Comparison of ENCODE assay signal across 9 cellular contexts in the genomic region with DNA sequence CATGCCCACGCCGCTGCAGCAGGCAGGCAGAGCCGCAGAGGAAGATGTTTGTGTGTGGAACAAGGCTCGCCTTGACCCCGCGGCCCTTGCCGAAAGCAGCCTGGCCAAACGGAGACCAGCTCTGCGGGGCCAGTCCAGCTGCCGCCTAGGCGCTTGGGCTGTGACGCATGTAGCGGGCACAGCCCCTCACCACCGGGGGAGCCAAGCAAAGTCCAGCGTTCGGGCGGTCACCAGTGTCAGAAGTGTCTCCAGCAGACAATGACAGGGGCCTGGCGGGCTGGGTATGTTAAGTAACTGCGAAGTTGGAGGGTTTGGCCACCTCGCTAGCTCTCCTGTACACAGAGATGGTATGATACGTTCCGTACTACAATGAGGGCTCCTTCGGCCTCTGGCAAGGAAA. TPM values are rescaled to one million over a fixed set of nuclear protein-coding genes. Genes with fewer than 3 reads are reported as not detected.
DNase-seq lines count a peak whose midpoint lies in the region; ATAC-seq and TF ChIP-seq lines count a peak whose summit lies in the region.
"Had no signal": no experiment of that assay in that cellular context is flagged by ENCODE, and none has a peak within 500 bp of the region (broad histone marks: within the 10 kb centered on the region; RNA-seq: fewer than 3 reads in every experiment).

No MANE protein-coding gene starts in this region.

- H3K4me1 ChIP-seq in CD8-positive, alpha-beta memory T cell (ENCODE audit: insufficient read depth, low read length), result peaks cover 7% of the 10 kb centered on the region

- CTCF ChIA-PET in CD8-positive, alpha-beta memory T cell (lab: Charles Lee), result no interaction called here

- H3K27me3 ChIP-seq in CD8-positive, alpha-beta memory T cell (ENCODE audit: insufficient read depth, low read length, poor library complexity, severe bottlenecking), result no peaks in the 10 kb centered on the region

- peak overlapping the region; percentile 41 for H3K4me3 ChIP-seq in CD8-positive, alpha-beta memory T cell (ENCODE audit: low read length)
- H3K4me3 ChIP-seq in fibroblast of mammary gland (ENCODE audit: control insufficient read depth, low read depth, low read length), result peak overlapping the region; percentile 54

- H3K4me1 Mint-ChIP-seq in CD8-positive, alpha-beta memory T cell, result peaks cover 6 to 34% (median 16%) of the 10 kb centered on the region in 3 donors
- peaks cover 19% of the 10 kb centered on the region for H3K4me1 Mint-ChIP-seq in osteocyte (ENCODE audit: unreplicated experiment)

- peaks cover 0 to 3% (median 0%) of the 10 kb centered on the region in 3 donors for H3K36me3 Mint-ChIP-seq in CD8-positive, alpha-beta memory T cell
- H3K36me3 Mint-ChIP-seq in osteocyte (ENCODE audit: unreplicated experiment), result no peaks in the 10 kb centered on the region

- H3K9me3 ChIP-seq in CD8-positive, alpha-beta memory T cell (ENCODE audit: low read length), result no peaks in the 10 kb centered on the region

- POLR2A ChIA-PET in CD8-positive, alpha-beta memory T cell (lab: Charles Lee), result no interaction called here

- H3K27ac ChIP-seq in CD8-positive, alpha-beta memory T cell (ENCODE audit: low read depth, low read length), result no peak overlapping the region

- peaks cover 0 to 4% of the 10 kb centered on the region in 2 donors for H3K27me3 Mint-ChIP-seq in CD8-positive, alpha-beta memory T cell
- no peaks in the 10 kb centered on the region for H3K27me3 Mint-ChIP-seq in osteocyte (ENCODE audit: unreplicated experiment)

- peak overlapping the region in 3 of 8 donors; percentile 3 to 78 (median 17) for H3K27ac Mint-ChIP-seq in CD8-positive, alpha-beta memory T cell
- H3K27ac Mint-ChIP-seq in osteocyte (ENCODE audit: unreplicated experiment), result peak overlapping the region; percentile 70

- TF ChIP-seq CTCF in fibroblast of mammary gland (conservative IDR thresholded peaks at IDR 0.05; ENCODE audit: control insufficient read depth, insufficient read depth, low read depth, low read length) (no peak), osteocyte (IDR thresholded peaks at IDR 0.05) (no peak)

- no peaks in the 10 kb centered on the region for H3K36me3 ChIP-seq in CD8-positive, alpha-beta memory T cell (ENCODE audit: insufficient read depth, low read length)

- no peaks in the 10 kb centered on the region for H3K9me3 Mint-ChIP-seq in CD8-positive, alpha-beta memory T cell
- H3K9me3 Mint-ChIP-seq in osteocyte (ENCODE audit: unreplicated experiment), result no peaks in the 10 kb centered on the region

- no peak for ATAC-seq in HG02588 (IDR thresholded peaks at IDR 0.05; ENCODE audit: unreplicated experiment)

- H3K4me3 Mint-ChIP-seq in CD8-positive, alpha-beta memory T cell, result peak overlapping the region; percentile 67 to 84 (median 78)
- H3K4me3 Mint-ChIP-seq in osteocyte (ENCODE audit: unreplicated experiment), result peak overlapping the region; percentile 75

- no peak for DNase-seq in CD8-positive, alpha-beta memory T cell
- DNase-seq in RKO (ENCODE audit: low spot score), result peak; percentile 8
- peak; percentile 1 for DNase-seq in fibroblast of mammary gland (ENCODE audit: low read depth)
- DNase-seq in osteocyte (ENCODE audit: extremely low spot score, unreplicated experiment), result no peak
- DNase-seq in occipital lobe (lab: John Stamatoyannopoulos, UW), result no peak
- no peak for DNase-seq in NCI-H2171 (lab: John Stamatoyannopoulos, UW)
- DNase-seq in activated CD4-positive, CD25-positive, alpha-beta regulatory T cell treated with anti-CD3 and anti-CD28 coated beads, Interleukin-2, amount 50 U/mL, for 72 hours, result no peak

RNA-seq across cellular contexts. Expression of a gene that starts 1.3 kb away (rescaled TPM):
- total RNA-seq in CD8-positive, alpha-beta memory T cell, result 1 to 10 TPM; 3.8 to 4.0 TPM
- polyA plus RNA-seq in CD8-positive, alpha-beta memory T cell, result 0.13 TPM
- total RNA-seq in osteocyte (4.8 and 5.0 TPM in 2 replicates), occipital lobe (8.9 TPM)

RNA-seq across cellular contexts. Expression of a gene that starts 26.2 kb away (rescaled TPM):
- not detected for total RNA-seq in CD8-positive, alpha-beta memory T cell
- polyA plus RNA-seq in CD8-positive, alpha-beta memory T cell, result not detected
- total RNA-seq in osteocyte (not detected in 2 replicates), occipital lobe (0.31 TPM)
- total RNA-seq: pulmonary artery endothelial cell had no signal

Comparison
In these comparisons a context has a peak if more than half of its experiments do, and no peak if none do; other contexts are left out.
1. DNase-seq: peak in RKO (single experiment) and fibroblast of mammary gland (single experiment); none in CD8-positive, alpha-beta memory T cell (0 of 5), osteocyte (single experiment), occipital lobe (single experiment), NCI-H2171 (single experiment) and activated CD4-positive, CD25-positive, alpha-beta regulatory T cell treated with anti-CD3 and anti-CD28 coated beads, Interleukin-2, amount 50 U/mL, for 72 hours (single experiment).